Comparison of ENCODE assay signal across 11 cellular contexts in genomic region chr3:112847692-112848091, GRCh38. TPM values are rescaled to one million over a fixed set of nuclear protein-coding genes. Genes with fewer than 3 reads are reported as not detected.
DNase-seq lines count a peak whose midpoint lies in the region; ATAC-seq lines count a peak whose summit lies in the region.
"Had no signal": no experiment of that assay in that cellular context is flagged by ENCODE, and none has a peak within 500 bp of the region (broad histone marks: within the 10 kb centered on the region; RNA-seq: fewer than 3 reads in every experiment).

No MANE protein-coding gene starts in this region.

- H3K27ac Mint-ChIP-seq in CD4-positive, CD25-positive, alpha-beta regulatory T cell = peak overlapping the region; percentile 27 to 59 (median 36)
- H3K27ac Mint-ChIP-seq in activated T-helper 2 cell treated with anti-CD3 and anti-CD28 coated beads, Interferon-gamma antibody, Interleukin-2, Interleukin-4, amounts not matched to agents 10 μg/mL and 5 μg/mL and 100 μg/mL, durations not matched to agents 14 hours and 24 hours and 36 hours = peak overlapping the region; percentile 35

- H3K4me1 ChIP-seq in CD4-positive, CD25-positive, alpha-beta regulatory T cell (ENCODE audit: control insufficient read depth, insufficient read depth, low read length, poor library complexity, severe bottlenecking) = no peaks in the 10 kb centered on the region

- peaks cover 3 to 24% (median 11%) of the 10 kb centered on the region in 7 donors for H3K9me3 Mint-ChIP-seq in CD4-positive, CD25-positive, alpha-beta regulatory T cell
- H3K9me3 Mint-ChIP-seq in activated T-helper 2 cell treated with anti-CD3 and anti-CD28 coated beads, Interferon-gamma antibody, Interleukin-2, Interleukin-4, amounts not matched to agents 10 μg/mL and 5 μg/mL and 100 μg/mL, durations not matched to agents 14 hours and 24 hours and 36 hours = peaks cover 59% of the 10 kb centered on the region

- no peaks in the 10 kb centered on the region for H3K36me3 ChIP-seq in CD4-positive, CD25-positive, alpha-beta regulatory T cell (ENCODE audit: control insufficient read depth, insufficient read depth, low read length)

- no peak overlapping the region for H3K27ac ChIP-seq in CD4-positive, CD25-positive, alpha-beta regulatory T cell (ENCODE audit: insufficient read depth, low read length, poor library complexity, severe bottlenecking)

- peaks cover 3 to 23% of the 10 kb centered on the region in 2 experiments for H3K9me3 ChIP-seq in CD4-positive, CD25-positive, alpha-beta regulatory T cell (ENCODE audit: control insufficient read depth in 2 of 2, low read length in 2 of 2)

- no peaks in the 10 kb centered on the region for H3K27me3 ChIP-seq in CD4-positive, CD25-positive, alpha-beta regulatory T cell (ENCODE audit: control insufficient read depth, insufficient read depth, low read length)

- intact Hi-C loops in activated T-helper 2 cell treated with anti-CD3 and anti-CD28 coated beads, Interferon-gamma antibody, Interleukin-2, Interleukin-4, amounts not matched to agents 10 μg/mL and 5 μg/mL and 100 μg/mL, durations not matched to agents 14 hours and 24 hours and 36 hours (cut with micrococcal nuclease) = no loop called here

- peaks cover 10 to 26% (median 18%) of the 10 kb centered on the region in 4 donors for H3K4me1 Mint-ChIP-seq in CD4-positive, CD25-positive, alpha-beta regulatory T cell
- H3K4me1 Mint-ChIP-seq in activated T-helper 2 cell treated with anti-CD3 and anti-CD28 coated beads, Interferon-gamma antibody, Interleukin-2, Interleukin-4, amounts not matched to agents 10 μg/mL and 5 μg/mL and 100 μg/mL, durations not matched to agents 14 hours and 24 hours and 36 hours (ENCODE audit: low read depth) = peaks cover 26% of the 10 kb centered on the region

- no peaks in the 10 kb centered on the region for H3K36me3 Mint-ChIP-seq in CD4-positive, CD25-positive, alpha-beta regulatory T cell
- H3K36me3 Mint-ChIP-seq in activated T-helper 2 cell treated with anti-CD3 and anti-CD28 coated beads, Interferon-gamma antibody, Interleukin-2, Interleukin-4, amounts not matched to agents 10 μg/mL and 5 μg/mL and 100 μg/mL, durations not matched to agents 14 hours and 24 hours and 36 hours (ENCODE audit: low read depth) = peaks cover 30% of the 10 kb centered on the region

- H3K27me3 Mint-ChIP-seq in CD4-positive, CD25-positive, alpha-beta regulatory T cell = no peaks in the 10 kb centered on the region
- no peaks in the 10 kb centered on the region for H3K27me3 Mint-ChIP-seq in activated T-helper 2 cell treated with anti-CD3 and anti-CD28 coated beads, Interferon-gamma antibody, Interleukin-2, Interleukin-4, amounts not matched to agents 10 μg/mL and 5 μg/mL and 100 μg/mL, durations not matched to agents 14 hours and 24 hours and 36 hours (ENCODE audit: low read depth)

- peak; percentile 55 to 62 for ATAC-seq in CD4-positive, CD25-positive, alpha-beta regulatory T cell (ENCODE audit: low read depth in 2 of 2)
- ATAC-seq in GM19452 (IDR thresholded peaks at IDR 0.05; ENCODE audit: unreplicated experiment) (peak; percentile 95), HG03460 (IDR thresholded peaks at IDR 0.05; ENCODE audit: unreplicated experiment) (peak; percentile 99)

- peak overlapping the region; percentile 60 for H3K4me3 ChIP-seq in CD4-positive, CD25-positive, alpha-beta regulatory T cell (ENCODE audit: low read depth, low read length)

- H3K4me3 Mint-ChIP-seq in CD4-positive, CD25-positive, alpha-beta regulatory T cell = peak overlapping the region in 2 of 4 donors; percentile 50 to 73
- H3K4me3 Mint-ChIP-seq in activated T-helper 2 cell treated with anti-CD3 and anti-CD28 coated beads, Interferon-gamma antibody, Interleukin-2, Interleukin-4, amounts not matched to agents 10 μg/mL and 5 μg/mL and 100 μg/mL, durations not matched to agents 14 hours and 24 hours and 36 hours (ENCODE audit: low read depth) = peak overlapping the region; percentile 0

- peak in 2 of 3 donors; percentile 34 to 62 for DNase-seq in CD4-positive, CD25-positive, alpha-beta regulatory T cell
- DNase-seq in activated T-helper 2 cell treated with anti-CD3 and anti-CD28 coated beads, Interferon-gamma antibody, Interleukin-2, Interleukin-4, amounts not matched to agents 10 μg/mL and 5 μg/mL and 100 μg/mL, durations not matched to agents 14 hours and 24 hours and 36 hours (ENCODE audit: low spot score) = peak; percentile 37
- no peak for DNase-seq in HCEC 1CT
- DNase-seq in KG1 (lab: John Stamatoyannopoulos, UW) = no peak
- no peak for DNase-seq in activated gamma-delta T cell (lab: John Stamatoyannopoulos, UW)
- no peak for DNase-seq in DMS153 treated with DMSO at 0.1 percent for 48 hours (lab: John Stamatoyannopoulos, UW; ENCODE audit: unreplicated experiment)
- DNase-seq: NCI-H2029 had no signal

RNA-seq across cellular contexts. Expression of gene CD200R1L, which starts 1.0 kb away (rescaled TPM):
- total RNA-seq in CD4-positive, CD25-positive, alpha-beta regulatory T cell = not detected
- polyA plus RNA-seq in CD4-positive, CD25-positive, alpha-beta regulatory T cell = not detected
- total RNA-seq in activated T-helper 2 cell treated with anti-CD3 and anti-CD28 coated beads, Interferon-gamma antibody, Interleukin-2, Interleukin-4, amounts not matched to agents 10 μg/mL and 5 μg/mL and 100 μg/mL, durations not matched to agents 14 hours and 24 hours and 36 hours = not detected in 2 replicates
- total RNA-seq: kidney epithelial cell, SK-MEL-5 had no signal

Comparison
In these comparisons a context has a peak if more than half of its experiments do, and no peak if none do; other contexts are left out.
1. DNase-seq: peak in CD4-positive, CD25-positive, alpha-beta regulatory T cell (2 of 3) and activated T-helper 2 cell treated with anti-CD3 and anti-CD28 coated beads, Interferon-gamma antibody, Interleukin-2, Interleukin-4, amounts not matched to agents 10 μg/mL and 5 μg/mL and 100 μg/mL, durations not matched to agents 14 hours and 24 hours and 36 hours (single experiment); none in HCEC 1CT (single experiment), KG1 (single experiment), activated gamma-delta T cell (single experiment) and DMS153 treated with DMSO at 0.1 percent for 48 hours (single experiment).
2. Peak in every context shown above with its lines, with median percentiles within 50 percentile points of each other: ATAC-seq.